ENCODE assay signal across 8 cellular contexts in the genomic region with DNA sequence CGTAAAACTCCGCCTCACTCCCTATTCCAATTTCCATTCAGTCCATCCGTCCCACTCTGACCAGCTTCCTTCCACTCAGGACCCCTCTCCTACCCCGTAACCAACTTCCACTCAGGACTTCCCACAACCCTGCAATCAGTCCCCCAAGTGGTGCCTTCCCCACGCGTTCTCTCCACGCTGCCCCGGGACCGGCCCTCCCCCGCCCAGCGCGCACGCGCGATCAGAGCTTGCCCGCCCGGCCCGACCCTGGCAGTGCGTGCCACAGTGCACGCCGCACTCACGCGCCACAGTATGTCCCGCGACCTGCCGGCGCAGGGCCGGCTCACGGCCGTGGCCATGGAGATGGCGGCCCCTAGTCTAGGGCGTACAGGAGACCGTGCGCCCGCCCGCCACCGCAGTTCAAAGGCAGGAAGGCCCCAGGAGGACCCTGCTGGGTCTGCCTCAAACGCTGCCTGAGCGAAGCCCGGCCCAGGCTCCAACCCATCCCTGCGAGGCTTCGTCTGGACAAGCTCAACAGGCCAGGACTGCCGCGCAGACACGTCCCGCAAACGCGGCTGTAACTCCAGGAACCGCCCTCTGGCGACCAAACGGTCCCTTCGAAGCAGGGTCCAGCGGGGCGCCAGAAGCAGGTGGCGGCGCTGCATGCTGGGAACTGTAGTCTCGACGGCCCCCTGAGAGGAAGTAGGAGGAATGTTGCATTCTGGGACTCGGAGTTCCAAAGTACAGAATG. TPM values are rescaled to one million over a fixed set of nuclear protein-coding genes. Genes with fewer than 3 reads are reported as not detected.
A peak's percentile ranks its signal among the peaks of the same experiment; 100 is the strongest.
DNase-seq lines count a peak whose midpoint lies in the region; ATAC-seq, FAIRE-seq and TF ChIP-seq lines count a peak whose summit lies in the region.

A gene with protein sequence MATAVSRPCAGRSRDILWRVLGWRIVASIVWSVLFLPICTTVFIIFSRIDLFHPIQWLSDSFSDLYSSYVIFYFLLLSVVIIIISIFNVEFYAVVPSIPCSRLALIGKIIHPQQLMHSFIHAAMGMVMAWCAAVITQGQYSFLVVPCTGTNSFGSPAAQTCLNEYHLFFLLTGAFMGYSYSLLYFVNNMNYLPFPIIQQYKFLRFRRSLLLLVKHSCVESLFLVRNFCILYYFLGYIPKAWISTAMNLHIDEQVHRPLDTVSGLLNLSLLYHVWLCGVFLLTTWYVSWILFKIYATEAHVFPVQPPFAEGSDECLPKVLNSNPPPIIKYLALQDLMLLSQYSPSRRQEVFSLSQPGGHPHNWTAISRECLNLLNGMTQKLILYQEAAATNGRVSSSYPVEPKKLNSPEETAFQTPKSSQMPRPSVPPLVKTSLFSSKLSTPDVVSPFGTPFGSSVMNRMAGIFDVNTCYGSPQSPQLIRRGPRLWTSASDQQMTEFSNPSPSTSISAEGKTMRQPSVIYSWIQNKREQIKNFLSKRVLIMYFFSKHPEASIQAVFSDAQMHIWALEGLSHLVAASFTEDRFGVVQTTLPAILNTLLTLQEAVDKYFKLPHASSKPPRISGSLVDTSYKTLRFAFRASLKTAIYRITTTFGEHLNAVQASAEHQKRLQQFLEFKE (minus strand): TSS at position 373 of the 730 bp plus-strand sequence. CDS start 35 bp downstream, at position 338.

- H3K4ac ChIP-seq in H1 (replicated peaks; ENCODE audit: insufficient read length, low read depth, low read length) = no peak within 1 kb of the TSS
- H3K4ac ChIP-seq in mesenchymal stem cell (ENCODE audit: low read depth in 1 of 2, low read length in 2 of 2) = peak within 1 kb of the TSS; percentile 60 to 91

- H2BK5ac ChIP-seq in H1 (ENCODE audit: low read depth, low read length) (peak within 1 kb of the TSS; percentile 91), mesenchymal stem cell (ENCODE audit: low read depth, low read length, poor library complexity, severe bottlenecking) (peak within 1 kb of the TSS; percentile 82)

- H3K27ac ChIP-seq in H1 (ENCODE audit: low read depth, low read length) = peak within 1 kb of the TSS; percentile 93
- H3K27ac ChIP-seq in mesenchymal stem cell (ENCODE audit: low read length, poor library complexity, severe bottlenecking) = peak within 1 kb of the TSS; percentile 91

- H4K91ac ChIP-seq in H1 (replicated peaks; ENCODE audit: insufficient read length, low read length) (peak within 1 kb of the TSS; percentile 99), mesenchymal stem cell (ENCODE audit: low read length) (peak within 1 kb of the TSS; percentile 100)

- H4K5ac ChIP-seq in H1 (ENCODE audit: insufficient read length, low read depth, low read length) = peak within 1 kb of the TSS; percentile 96

- peak within 1 kb of the TSS; percentile 76; the same call in 1 of the 2 replicates for H2AK5ac ChIP-seq in H1 (ENCODE audit: low read depth, low read length)
- H2AK5ac ChIP-seq in mesenchymal stem cell (ENCODE audit: low read length, severe bottlenecking) = no peak within 1 kb of the TSS

- H3K14ac ChIP-seq in H1 (ENCODE audit: insufficient read length) (no peak within 1 kb of the TSS), mesenchymal stem cell (ENCODE audit: low read length in 2 of 2) (no peak within 1 kb of the TSS)

- DNase-seq in COR-L47 (lab: John Stamatoyannopoulos, UW) = peak; percentile 95
- peak; percentile 25 to 96 (median 86) for DNase-seq in HUDEP-2 (lab: John Stamatoyannopoulos, UW; ENCODE audit: unreplicated experiment in 76 of 76)
- DNase-seq in NT2/D1 (ENCODE audit: low read depth, low spot score) = peak; percentile 98
- DNase-seq in activated CD8-positive, alpha-beta memory T cell treated with anti-CD3 and anti-CD28 coated beads, Interleukin-2, amount 10 ng/mL, durations not matched to agents 7 days and 5 days = peak; percentile 94
- DNase-seq in H1 (ENCODE audit: low read depth in 1 of 2, low spot score in 2 of 2) = peak; percentile 82 to 93
- peak; percentile 97 for DNase-seq in mesenchymal stem cell
- DNase-seq in stimulated activated CD8-positive, alpha-beta memory T cell treated with anti-CD3 and anti-CD28 coated beads, Interleukin-12 subunit alpha, Interleukin-12 subunit beta, amount 100 ng/mL, for 4 hours (ENCODE audit: low read depth) = peak; percentile 84

- peak within 1 kb of the TSS; percentile 78 for H2AFZ ChIP-seq in H1 (ENCODE audit: low read length)
- H2AFZ ChIP-seq in mesenchymal stem cell (ENCODE audit: low read depth, low read length) = peak within 1 kb of the TSS; percentile 94

- 1% methylated on average over 59 of the region's 59 CpGs; no CpG with 5 or more reads in 1 of the 2 experiments for WGBS in H1 (ENCODE audit: extremely low coverage in 1 of 2, insufficient coverage in 1 of 2, insufficient read length in 1 of 2, insufficient replicate concordance in 2 of 2, low coverage in 1 of 2, low lambda C conversion rate in 2 of 2, missing lambda C conversion rate in 1 of 2), 2 experiments
- WGBS in mesenchymal stem cell = under 1% methylated on average over 59 of the region's 59 CpGs

- peak; percentile 44 to 67; a peak in 2 of 3 replicates for TF ChIP-seq POLR2A in H1 (IDR thresholded peaks at IDR 0.05; ENCODE audit: control extremely low read depth in 1 of 2, low read depth in 2 of 2, low read length in 2 of 2)

- H3K9me3 Mint-ChIP-seq in activated CD8-positive, alpha-beta memory T cell treated with anti-CD3 and anti-CD28 coated beads, Interleukin-2, amount 10 ng/mL, durations not matched to agents 7 days and 5 days (ENCODE audit: low read depth) = peaks cover 8% of the 10 kb centered on the region

- H2BK15ac ChIP-seq in H1 (ENCODE audit: low read length) (no peak within 1 kb of the TSS), mesenchymal stem cell (ENCODE audit: low read depth, poor library complexity, severe bottlenecking) (peak within 1 kb of the TSS; percentile 96)

- no peak for TF ChIP-seq RAD21 in H1 (IDR thresholded peaks at IDR 0.05 in 1 of 2, conservative IDR thresholded peaks at IDR 0.05 in 1 of 2; ENCODE audit: low read depth in 2 of 2, low read length in 2 of 2)

- H3K36me3 Mint-ChIP-seq in activated CD8-positive, alpha-beta memory T cell treated with anti-CD3 and anti-CD28 coated beads, Interleukin-2, amount 10 ng/mL, durations not matched to agents 7 days and 5 days = peaks cover 25% of the 10 kb centered on the region

- H2BK20ac ChIP-seq in H1 (ENCODE audit: low read length) = no peak within 1 kb of the TSS

- peaks cover 2% of the 10 kb centered on the region for H3K27me3 Mint-ChIP-seq in activated CD8-positive, alpha-beta memory T cell treated with anti-CD3 and anti-CD28 coated beads, Interleukin-2, amount 10 ng/mL, durations not matched to agents 7 days and 5 days

- peaks cover 7% of the 10 kb centered on the region; the same call in 1 of the 2 replicates for H3K23me2 ChIP-seq in H1 (ENCODE audit: low read depth, low read length)

- peaks cover 28% of the 10 kb centered on the region for H3K4me1 Mint-ChIP-seq in activated CD8-positive, alpha-beta memory T cell treated with anti-CD3 and anti-CD28 coated beads, Interleukin-2, amount 10 ng/mL, durations not matched to agents 7 days and 5 days

- H4K8ac ChIP-seq in H1 (ENCODE audit: extremely low read depth, insufficient read depth, low read length) (peak within 1 kb of the TSS; percentile 96), mesenchymal stem cell (ENCODE audit: low read length) (peak within 1 kb of the TSS; percentile 99)

- H3K23ac ChIP-seq in H1 (ENCODE audit: insufficient read length) = no peak within 1 kb of the TSS
- no peak within 1 kb of the TSS for H3K23ac ChIP-seq in mesenchymal stem cell (ENCODE audit: low read length in 2 of 2)

- H3K4me3 ChIP-seq in NT2/D1 (ENCODE audit: insufficient read length, low read depth) = peak within 1 kb of the TSS; percentile 100
- H3K4me3 ChIP-seq in H1 (ENCODE audit: extremely low read depth in 1 of 4, insufficient read depth in 2 of 4, low read depth in 3 of 4, low read length in 4 of 4) = peak within 1 kb of the TSS; percentile 93 to 98 (median 96)
- peak within 1 kb of the TSS; percentile 97 to 99 for H3K4me3 ChIP-seq in mesenchymal stem cell (ENCODE audit: insufficient read depth in 1 of 2, low read depth in 1 of 2, low read length in 2 of 2)

- H3K79me2 ChIP-seq in H1 (ENCODE audit: control insufficient read depth in 1 of 2, insufficient read depth in 2 of 2, low read length in 2 of 2) = peaks cover 21 to 48% of the 10 kb centered on the region in 2 experiments

- peak within 1 kb of the TSS; percentile 96 for H3K56ac ChIP-seq in H1 (replicated peaks; ENCODE audit: insufficient read length, low read depth, low read length)

- H3K4me3 Mint-ChIP-seq in activated CD8-positive, alpha-beta memory T cell treated with anti-CD3 and anti-CD28 coated beads, Interleukin-2, amount 10 ng/mL, durations not matched to agents 7 days and 5 days = peak within 1 kb of the TSS; percentile 100

- H4K20me1 ChIP-seq in H1 (replicated peaks in 1 of 2; ENCODE audit: control insufficient read depth in 1 of 2, insufficient read depth in 2 of 2, low read length in 2 of 2) = peaks cover 0 to 2% of the 10 kb centered on the region in 2 experiments

- H2BK12ac ChIP-seq in H1 (ENCODE audit: low read depth, low read length) = peak within 1 kb of the TSS; percentile 80; the same call in 1 of the 2 replicates
- peak within 1 kb of the TSS in 1 of 2 experiments; percentile 56 for H2BK12ac ChIP-seq in mesenchymal stem cell (ENCODE audit: low read length in 2 of 2)

- peak; percentile 62 for FAIRE-seq in H1 (lab: Jason Lieb, UNC)

- POLR2A ChIA-PET in H1 (lab: Charles Lee; ENCODE audit: partially characterized antibody) = interaction anchor here (1.8 kb wide), 1 partner anchor 12 kb away, joined by 9 read pairs; no protein-coding TSS in a partner anchor

- H3K9ac ChIP-seq in NT2/D1 (ENCODE audit: insufficient read length, low read depth) (peak within 1 kb of the TSS; percentile 98), H1 (replicated peaks in 1 of 4; ENCODE audit: extremely low read depth in 1 of 4, low read depth in 3 of 4, low read length in 3 of 4) (peak within 1 kb of the TSS; percentile 53 to 91 (median 90)), mesenchymal stem cell (ENCODE audit: low read length) (peak within 1 kb of the TSS; percentile 96)

- peak within 1 kb of the TSS; percentile 97 for H3K27ac Mint-ChIP-seq in activated CD8-positive, alpha-beta memory T cell treated with anti-CD3 and anti-CD28 coated beads, Interleukin-2, amount 10 ng/mL, durations not matched to agents 7 days and 5 days

- no peak for TF ChIP-seq EP300 in H1 (IDR thresholded peaks at IDR 0.05; ENCODE audit: borderline replicate concordance in 1 of 2, low read depth in 2 of 2, low read length in 2 of 2)

- TF ChIP-seq CTCF in H1 (IDR thresholded peaks at IDR 0.05; ENCODE audit: control extremely low read depth in 1 of 3, insufficient read depth in 1 of 3, low read depth in 1 of 3, low read length in 3 of 3) = peak in 2 of 3 experiments; percentile 3 to 18; a peak in 2 of 4 replicates

- H3K27me3 ChIP-seq in NT2/D1 (ENCODE audit: insufficient read depth, insufficient read length) = no peaks in the 10 kb centered on the region
- H3K27me3 ChIP-seq in H1 (replicated peaks in 1 of 4; ENCODE audit: control insufficient read depth in 3 of 4, extremely low read depth in 1 of 4, insufficient read depth in 3 of 4, low read length in 3 of 4) = no peaks in the 10 kb centered on the region
- no peaks in the 10 kb centered on the region for H3K27me3 ChIP-seq in mesenchymal stem cell (ENCODE audit: control insufficient read depth in 1 of 2, insufficient read depth in 1 of 2, low read length in 2 of 2)

- H3K4me2 ChIP-seq in H1 (ENCODE audit: insufficient read depth in 1 of 2, low read depth in 2 of 2, low read length in 2 of 2) = peak within 1 kb of the TSS; percentile 59 to 63
- H3K4me2 ChIP-seq in mesenchymal stem cell (ENCODE audit: low read length, poor library complexity, severe bottlenecking) = peak within 1 kb of the TSS; percentile 94

- peaks cover 9% of the 10 kb centered on the region; the same call in 1 of the 2 replicates for H3K9me3 ChIP-seq in NT2/D1 (ENCODE audit: insufficient read depth, low read length)
- H3K9me3 ChIP-seq in H1 (ENCODE audit: insufficient read depth in 2 of 2, low read depth in 1 of 2, low read length in 1 of 2) = no peaks in the 10 kb centered on the region; a peak in 2 of 4 replicates
- H3K9me3 ChIP-seq in mesenchymal stem cell (ENCODE audit: control insufficient read depth, low read length) = peaks cover 9% of the 10 kb centered on the region

- H3K18ac ChIP-seq in H1 (ENCODE audit: extremely low read depth, low read length) (peak within 1 kb of the TSS; percentile 91), mesenchymal stem cell (ENCODE audit: low read depth in 1 of 2, low read length in 2 of 2) (peak within 1 kb of the TSS; percentile 58 to 99)

- peak; percentile 83 for ATAC-seq in GM21381 (IDR thresholded peaks at IDR 0.05; ENCODE audit: unreplicated experiment)
- ATAC-seq in activated CD8-positive, alpha-beta memory T cell treated with anti-CD3 and anti-CD28 coated beads, Interleukin-2, amount 10 ng/mL, durations not matched to agents 7 days and 5 days = peak; percentile 91

- H3K36me3 ChIP-seq in NT2/D1 (ENCODE audit: insufficient read depth, insufficient read length, low read length) (peaks cover 25% of the 10 kb centered on the region), H1 (ENCODE audit: control insufficient read depth in 2 of 4, insufficient read depth in 4 of 4, low read length in 3 of 4) (peaks cover 0 to 6% (median 1%) of the 10 kb centered on the region in 4 experiments; a peak in 2 of 8 replicates), mesenchymal stem cell (ENCODE audit: control insufficient read depth in 1 of 2, insufficient read depth in 2 of 2, low read depth in 1 of 2, low read length in 2 of 2) (no peaks in the 10 kb centered on the region)

- CTCF ChIA-PET in activated CD8-positive, alpha-beta memory T cell treated with anti-CD3 and anti-CD28 coated beads, Interleukin-2, amount 10 ng/mL, durations not matched to agents 7 days and 5 days (lab: Charles Lee) = interaction anchor here (1.2 to 2.7 kb wide), 4 partner anchors 12 to 121 kb away, joined by 3 to 10 read pairs (median 6); no protein-coding TSS in a partner anchor
- CTCF ChIA-PET in H1 (lab: Charles Lee; ENCODE audit: partially characterized antibody) = interaction anchor here (0.8 to 1.2 kb wide), 4 partner anchors 9 to 112 kb away, joined by 3 to 4 read pairs (median 4); no protein-coding TSS in a partner anchor

- H3K79me1 ChIP-seq in H1 (ENCODE audit: low read depth, low read length) = no peaks in the 10 kb centered on the region
- peaks cover 13% of the 10 kb centered on the region for H3K79me1 ChIP-seq in mesenchymal stem cell (replicated peaks; ENCODE audit: low read length, poor library complexity, severe bottlenecking)

- peak within 1 kb of the TSS; percentile 82 for H2BK120ac ChIP-seq in H1 (replicated peaks; ENCODE audit: low read depth, low read length)
- H2BK120ac ChIP-seq in mesenchymal stem cell (ENCODE audit: low read depth, low read length) = no peak within 1 kb of the TSS

- no peaks in the 10 kb centered on the region for H3K4me1 ChIP-seq in NT2/D1 (ENCODE audit: insufficient read depth, insufficient read length)
- H3K4me1 ChIP-seq in H1 (replicated peaks in 1 of 4; ENCODE audit: control insufficient read depth in 3 of 4, insufficient read depth in 4 of 4, low read length in 3 of 4) = no peaks in the 10 kb centered on the region
- H3K4me1 ChIP-seq in mesenchymal stem cell (ENCODE audit: control insufficient read depth, insufficient read depth, low read depth, low read length) = peaks cover 10% of the 10 kb centered on the region

RNA-seq across cellular contexts. Expression of the gene that starts here (rescaled TPM):
- 10 to 100 TPM; 26.1 to 35.5 TPM for total RNA-seq in activated CD8-positive, alpha-beta memory T cell treated with anti-CD3 and anti-CD28 coated beads, Interleukin-2, amount 10 ng/mL, durations not matched to agents 7 days and 5 days
- 57.0 and 62.9 TPM in 2 replicates for total RNA-seq in H1 (2021; fragmentation: NEBNext Ultra II Directional; extraction: Animal tissue kit (Norgen Biotek cat#: 25700))
- polyA plus RNA-seq in H1 (2011; rRNA removed) = 38.5 and 66.1 TPM in 2 replicates
- 41.3 TPM for polyA plus RNA-seq in H1 (2011; cell fraction: cytosol; rRNA removed)
- 20.1 TPM for polyA plus RNA-seq in H1 (2011; cell fraction: nucleus; rRNA removed)
- 24.5 to 38.0 TPM (median 31.0 TPM) in 4 replicates for polyA plus RNA-seq in H1 (2012, experiment 1 of 2)
- 5.0 TPM for polyA plus RNA-seq in H1 (2012, experiment 2 of 2)
- polyA plus RNA-seq in H1 (2013, experiment 1 of 2) = 55.2 TPM
- polyA plus RNA-seq in H1 (2013, experiment 2 of 2) = 66.4 TPM
- 139 and 164 TPM in 2 replicates for polyA minus RNA-seq in H1 (2011; rRNA and poly(A)+ RNA removed)
- polyA minus RNA-seq in H1 (2011; cell fraction: cytosol; rRNA and poly(A)+ RNA removed) = 51.7 TPM
- polyA minus RNA-seq in H1 (2011; cell fraction: nucleus; rRNA and poly(A)+ RNA removed) = 46.0 TPM
- 5.7 TPM for polyA plus RNA-seq in mesenchymal stem cell (2013, experiment 1 of 2)
- polyA plus RNA-seq in mesenchymal stem cell (2013, experiment 2 of 2) = 6.3 TPM

Comparison
In these comparisons a context has a peak if more than half of its experiments do, and no peak if none do; other contexts are left out.
1. Peak in every context shown above with its lines: DNase-seq, ATAC-seq, H3K4me3 ChIP-seq and H3K27ac ChIP-seq.